In genomic region chr1:3452866-3453175, GRCh38 we compare ENCODE assay signal across 11 cellular contexts. TPM values are rescaled to one million over a fixed set of nuclear protein-coding genes. Genes with fewer than 3 reads are reported as not detected.
"Had no signal": no experiment of that assay in that cellular context is flagged by ENCODE, and none has a peak within 500 bp of the region (broad histone marks: within the 10 kb centered on the region; RNA-seq: fewer than 3 reads in every experiment).

No MANE protein-coding gene starts in this region.

- H3K27ac ChIP-seq: adrenal gland, gastrocnemius medialis, heart right ventricle, neural progenitor cell, suprapubic skin had no signal

- DNase-seq: cortex of kidney had no signal

- H3K4me3 ChIP-seq: adrenal gland, gastrocnemius medialis, heart right ventricle, neural progenitor cell, suprapubic skin had no signal

- H3K4me3 Mint-ChIP-seq: activated CD4-positive, alpha-beta T cell treated with anti-CD3 and anti-CD28 coated beads, Interleukin-2, amount 10 ng/mL, durations not matched to agents 7 days and 5 days had no signal

- H3K36me3 Mint-ChIP-seq: activated naive CD4-positive, alpha-beta T cell treated with anti-CD3 and anti-CD28 coated beads, Interleukin-2, amount 10 ng/mL, durations not matched to agents 7 days and 5 days; neural progenitor cell; type B pancreatic cell had no signal

- H3K9me3 ChIP-seq: adrenal gland, gastrocnemius medialis had no signal

- H3K4me1 Mint-ChIP-seq: activated T-helper 17 cell treated with anti-CD3 and anti-CD28 coated beads, Interleukin-2, amount 50 U/mL, for 72 hours had no signal

- H3K9ac ChIP-seq: neural progenitor cell had no signal

- H3K36me3 ChIP-seq: adrenal gland, gastrocnemius medialis, heart right ventricle, neural progenitor cell, suprapubic skin had no signal

- H2AFZ ChIP-seq: neural progenitor cell had no signal

- H3K27me3 ChIP-seq: neural progenitor cell had no signal

- H3K9me3 Mint-ChIP-seq: activated CD4-positive, alpha-beta T cell treated with anti-CD3 and anti-CD28 coated beads, Interleukin-2, amount 10 ng/mL, durations not matched to agents 7 days and 5 days; activated naive CD4-positive, alpha-beta T cell treated with anti-CD3 and anti-CD28 coated beads, Interleukin-2, amount 10 ng/mL, durations not matched to agents 7 days and 5 days; neural progenitor cell; type B pancreatic cell had no signal

- H3K4me2 ChIP-seq: neural progenitor cell had no signal

- H3K27ac Mint-ChIP-seq: activated CD4-positive, alpha-beta T cell treated with anti-CD3 and anti-CD28 coated beads, Interleukin-2, amount 10 ng/mL, durations not matched to agents 7 days and 5 days; activated naive CD4-positive, alpha-beta T cell treated with anti-CD3 and anti-CD28 coated beads, Interleukin-2, amount 10 ng/mL, durations not matched to agents 7 days and 5 days; activated T-helper 17 cell treated with anti-CD3 and anti-CD28 coated beads, Interleukin-2, amount 50 U/mL, for 72 hours; neural progenitor cell had no signal

RNA-seq across cellular contexts. Expression of gene ARHGEF16, which starts 1.6 kb away (rescaled TPM):
- total RNA-seq: activated CD4-positive, alpha-beta T cell treated with anti-CD3 and anti-CD28 coated beads, Interleukin-2, amount 10 ng/mL, durations not matched to agents 7 days and 5 days; T-helper 1 cell treated with Interleukin-12 subunit alpha and Interleukin-12 subunit beta and Interleukin-4 antibody, amounts not matched to agents 30 ng/mL and 1 ng/mL, for 36 hours had no signal
